In genomic region chr3:126987596-126987995, GRCh38 we compare ENCODE assay signal across 26 cellular contexts.
"Had no signal": no experiment of that assay in that cellular context is flagged by ENCODE, and none has a peak within 500 bp of the region (broad histone marks: within the 10 kb centered on the region; RNA-seq: fewer than 3 reads in every experiment).

No MANE protein-coding gene starts in this region.

- ATAC-seq: activated T-cell treated with anti-CD3 and anti-CD28 coated beads, Interleukin-2, amount 50 U/mL, for 72 hours; body of pancreas; K562; Right ventricle myocardium inferior; T-cell had no signal

- H3K27me3 ChIP-seq: body of pancreas had no signal

- H3K27me3 Mint-ChIP-seq: activated CD4-positive, alpha-beta memory T cell treated with anti-CD3 and anti-CD28 coated beads for 36 hours; activated naive CD8-positive, alpha-beta T cell treated with anti-CD3 and anti-CD28 coated beads, Interleukin-2, amount 10 ng/mL, durations not matched to agents 7 days and 5 days; T-cell had no signal

- H3K4me3 ChIP-seq: body of pancreas, K562, SK-N-MC had no signal

- H3K9me3 ChIP-seq: body of pancreas had no signal

- H3K27ac ChIP-seq: body of pancreas, SK-N-MC, VCaP had no signal

- H3K36me3 Mint-ChIP-seq: activated naive CD4-positive, alpha-beta T cell treated with anti-CD3 and anti-CD28 coated beads, Interleukin-2, amount 10 ng/mL, durations not matched to agents 7 days and 5 days; activated naive CD8-positive, alpha-beta T cell treated with anti-CD3 and anti-CD28 coated beads, Interleukin-2, amount 10 ng/mL, durations not matched to agents 7 days and 5 days had no signal

- DNase-seq: activated CD4-positive, alpha-beta memory T cell treated with anti-CD3 and anti-CD28 coated beads for 36 hours; activated CD4-positive, alpha-beta T cell treated with anti-CD3 and anti-CD28 coated beads, Interleukin-2, amount 10 ng/mL, durations not matched to agents 7 days and 5 days; activated CD4-positive, CD25-positive, alpha-beta regulatory T cell; activated CD8-positive, alpha-beta memory T cell treated with anti-CD3 and anti-CD28 coated beads for 24 hours; activated gamma-delta T cell treated with Interleukin-2 at 50 U/mL for 16 hours; activated naive CD4-positive, alpha-beta T cell treated with anti-CD3 and anti-CD28 coated beads, Interleukin-2, amount 10 ng/mL, durations not matched to agents 7 days and 5 days; activated naive CD8-positive, alpha-beta T cell treated with anti-CD3 and anti-CD28 coated beads, Interleukin-2, amount 10 ng/mL, durations not matched to agents 7 days and 5 days; activated T-cell treated with anti-CD3 and anti-CD28 coated beads, Interleukin-2, amount 50 U/mL, for 72 hours; aorta; body of pancreas; central memory CD4-positive, alpha-beta T cell; Karpas-422; NCI-H1105 treated with DMSO at 0.1 percent for 48 hours; NCI-H146; NCI-H187 treated with DMSO at 0.1 percent for 48 hours; NCI-H2081 treated with DMSO at 0.1 percent for 48 hours; NCI-H2171 treated with DMSO at 0.1 percent for 48 hours; NCI-H226; NCI-H526; NCI-H82; T-cell had no signal

- H3K9me3 Mint-ChIP-seq: activated CD4-positive, alpha-beta memory T cell treated with anti-CD3 and anti-CD28 coated beads for 36 hours; activated CD4-positive, alpha-beta T cell treated with anti-CD3 and anti-CD28 coated beads, Interleukin-2, amount 10 ng/mL, durations not matched to agents 7 days and 5 days; activated naive CD4-positive, alpha-beta T cell treated with anti-CD3 and anti-CD28 coated beads, Interleukin-2, amount 10 ng/mL, durations not matched to agents 7 days and 5 days; activated naive CD8-positive, alpha-beta T cell treated with anti-CD3 and anti-CD28 coated beads, Interleukin-2, amount 10 ng/mL, durations not matched to agents 7 days and 5 days; activated T-cell treated with anti-CD3 and anti-CD28 coated beads, Interleukin-2, amount 50 U/mL, for 72 hours; activated T-helper 2 cell treated with anti-CD3 and anti-CD28 coated beads, Interferon-gamma antibody, Interleukin-2, Interleukin-4, amounts not matched to agents 10 μg/mL and 5 μg/mL and 100 μg/mL, durations not matched to agents 14 hours and 24 hours and 36 hours; T-cell had no signal

- H3K4me1 Mint-ChIP-seq: activated CD4-positive, alpha-beta T cell treated with anti-CD3 and anti-CD28 coated beads, Interleukin-2, amount 10 ng/mL, durations not matched to agents 7 days and 5 days; activated naive CD4-positive, alpha-beta T cell treated with anti-CD3 and anti-CD28 coated beads, Interleukin-2, amount 10 ng/mL, durations not matched to agents 7 days and 5 days; activated naive CD8-positive, alpha-beta T cell treated with anti-CD3 and anti-CD28 coated beads, Interleukin-2, amount 10 ng/mL, durations not matched to agents 7 days and 5 days had no signal

- H3K27ac Mint-ChIP-seq: activated CD4-positive, alpha-beta memory T cell treated with anti-CD3 and anti-CD28 coated beads for 36 hours; activated CD4-positive, alpha-beta T cell treated with anti-CD3 and anti-CD28 coated beads, Interleukin-2, amount 10 ng/mL, durations not matched to agents 7 days and 5 days; activated naive CD4-positive, alpha-beta T cell treated with anti-CD3 and anti-CD28 coated beads, Interleukin-2, amount 10 ng/mL, durations not matched to agents 7 days and 5 days; activated naive CD8-positive, alpha-beta T cell treated with anti-CD3 and anti-CD28 coated beads, Interleukin-2, amount 10 ng/mL, durations not matched to agents 7 days and 5 days; activated T-cell treated with anti-CD3 and anti-CD28 coated beads, Interleukin-2, amount 50 U/mL, for 72 hours; activated T-helper 2 cell treated with anti-CD3 and anti-CD28 coated beads, Interferon-gamma antibody, Interleukin-2, Interleukin-4, amounts not matched to agents 10 μg/mL and 5 μg/mL and 100 μg/mL, durations not matched to agents 14 hours and 24 hours and 36 hours; T-cell had no signal

- H3K4me3 Mint-ChIP-seq: activated CD4-positive, alpha-beta memory T cell treated with anti-CD3 and anti-CD28 coated beads for 36 hours; activated CD4-positive, alpha-beta T cell treated with anti-CD3 and anti-CD28 coated beads, Interleukin-2, amount 10 ng/mL, durations not matched to agents 7 days and 5 days; activated naive CD4-positive, alpha-beta T cell treated with anti-CD3 and anti-CD28 coated beads, Interleukin-2, amount 10 ng/mL, durations not matched to agents 7 days and 5 days; activated naive CD8-positive, alpha-beta T cell treated with anti-CD3 and anti-CD28 coated beads, Interleukin-2, amount 10 ng/mL, durations not matched to agents 7 days and 5 days; activated T-cell treated with anti-CD3 and anti-CD28 coated beads, Interleukin-2, amount 50 U/mL, for 72 hours; T-cell had no signal

- FAIRE-seq: K562 had no signal
